ENCODE assay signal across 8 cellular contexts in the genomic region with DNA sequence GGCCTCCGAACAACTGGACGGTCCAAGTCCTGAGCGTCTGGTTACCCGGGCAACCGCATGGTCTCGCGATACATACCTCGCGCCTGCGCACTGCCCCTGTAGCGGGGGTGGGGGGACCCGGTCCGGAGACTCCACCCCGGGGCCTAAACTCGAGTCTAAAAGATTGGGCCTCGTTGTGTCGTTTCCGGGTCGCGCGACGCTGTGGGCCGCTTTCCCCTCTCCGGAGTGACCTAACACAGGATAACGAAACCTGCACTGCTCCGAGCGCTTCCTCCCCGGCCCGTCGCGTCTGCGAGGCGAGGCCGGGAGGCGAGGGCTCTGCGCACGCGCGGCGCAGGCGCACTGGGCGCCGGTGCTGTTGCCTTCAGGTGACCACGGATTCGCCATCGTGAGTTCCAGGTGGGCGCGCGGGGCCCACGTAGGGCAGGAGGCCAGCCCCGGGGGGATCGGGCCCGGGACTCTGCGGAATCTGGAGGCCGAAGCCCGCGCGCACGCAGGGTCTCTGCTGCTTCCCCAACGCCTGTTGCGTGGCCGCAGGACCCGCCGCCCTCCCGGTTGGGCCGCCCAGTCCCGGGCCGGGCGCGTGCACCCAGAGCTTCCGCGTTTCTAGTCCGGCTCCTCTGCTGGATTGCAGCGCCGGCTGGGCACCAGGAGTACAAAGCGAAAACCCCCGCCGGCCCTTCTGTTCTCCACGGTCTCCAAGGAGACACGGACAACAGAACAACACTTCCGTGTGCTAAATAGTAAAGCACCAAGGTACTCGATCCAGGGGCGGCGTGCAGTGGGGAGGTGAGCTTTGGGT. TPM values are rescaled to one million over a fixed set of nuclear protein-coding genes. Genes with fewer than 3 reads are reported as not detected.
DNase-seq lines count a peak whose midpoint lies in the region; ATAC-seq and TF ChIP-seq lines count a peak whose summit lies in the region.

A gene with protein sequence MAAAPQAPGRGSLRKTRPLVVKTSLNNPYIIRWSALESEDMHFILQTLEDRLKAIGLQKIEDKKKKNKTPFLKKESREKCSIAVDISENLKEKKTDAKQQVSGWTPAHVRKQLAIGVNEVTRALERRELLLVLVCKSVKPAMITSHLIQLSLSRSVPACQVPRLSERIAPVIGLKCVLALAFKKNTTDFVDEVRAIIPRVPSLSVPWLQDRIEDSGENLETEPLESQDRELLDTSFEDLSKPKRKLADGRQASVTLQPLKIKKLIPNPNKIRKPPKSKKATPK (plus strand): TSS at position 345 of the 802 bp plus-strand sequence. CDS start 5,960 bp downstream, outside the sequence.

- H3K27ac ChIP-seq in C4-2B, result peak within 1 kb of the TSS; percentile 99

- TF ChIP-seq CTCF in C4-2B (conservative IDR thresholded peaks at IDR 0.05), result no peak

- peak; percentile 92 for DNase-seq in NCI-H748 (lab: John Stamatoyannopoulos, UW; ENCODE audit: unreplicated experiment)
- peak; percentile 92 for DNase-seq in activated CD4-positive, alpha-beta T cell treated with anti-CD3 and anti-CD28 coated beads, Interleukin-2, amount 50 U/mL, for 1 hour
- peak; percentile 71 for DNase-seq in cortex of kidney (lab: John Stamatoyannopoulos, UW)
- peak; percentile 98 for DNase-seq in left lobe of liver (ENCODE audit: low spot score)
- DNase-seq in stimulated activated CD4-positive, alpha-beta T cell treated with anti-CD3 and anti-CD28 coated beads, Interleukin-2, amount 100 ng/mL, for 24 hours, result peak; percentile 96 to 98

- ATAC-seq in GM19351 (IDR thresholded peaks at IDR 0.05; ENCODE audit: unreplicated experiment) (peak; percentile 81), HG03520 (IDR thresholded peaks at IDR 0.05; ENCODE audit: unreplicated experiment) (peak; percentile 76), left lobe of liver (peak; percentile 92)

RNA-seq across cellular contexts. Expression of the gene that starts here (rescaled TPM):
- 6.1 TPM for total RNA-seq in left lobe of liver

Comparison
In these comparisons a context has a peak if more than half of its experiments do, and no peak if none do; other contexts are left out.
1. Peak in every context shown above with its lines: DNase-seq, ATAC-seq and H3K27ac ChIP-seq.